ENCODE assay signal across 16 cellular contexts in genomic region chr5:144812770-144813169, GRCh38.
DNase-seq lines count a peak whose midpoint lies in the region; ATAC-seq, FAIRE-seq and TF ChIP-seq lines count a peak whose summit lies in the region.
"Had no signal": no experiment of that assay in that cellular context is flagged by ENCODE, and none has a peak within 500 bp of the region (broad histone marks: within the 10 kb centered on the region; RNA-seq: fewer than 3 reads in every experiment).

No MANE protein-coding gene starts in this region.

- intact Hi-C loops in sciatic nerve (cut with DNase I) = no loop called here

- POLR2A ChIA-PET in RWPE1 (lab: Yijun Ruan, JAX; ENCODE audit: low non-redundant PET) = no interaction called here

- TF ChIP-seq CTCF in RWPE1 (conservative IDR thresholded peaks at IDR 0.05; ENCODE audit: low read depth) (no peak), fibroblast of pulmonary artery (IDR thresholded peaks at IDR 0.05; ENCODE audit: low read length, missing control alignments) (no peak)

- no peak for FAIRE-seq in GM19239 (lab: Jason Lieb, UNC)
- FAIRE-seq: keratinocyte had no signal

- ATAC-seq in sciatic nerve = peak; percentile 90
- no peak for ATAC-seq in GM18858 (IDR thresholded peaks at IDR 0.05; ENCODE audit: unreplicated experiment)

- H3K4me3 ChIP-seq in fibroblast of pulmonary artery (replicated peaks; ENCODE audit: low read depth, low read length) = no peak overlapping the region
- H3K4me3 ChIP-seq: PC-9, skin epidermis had no signal

- DNase-seq in ELR (ENCODE audit: low read depth) (peak; percentile 69), RWPE1 (ENCODE audit: low spot score) (peak; percentile 7), fibroblast of pulmonary artery (ENCODE audit: low read depth) (peak; percentile 73), sciatic nerve (ENCODE audit: low spot score) (no peak), GM19239 (ENCODE audit: insufficient read length, low spot score) (no peak), globus pallidus (ENCODE audit: low spot score) (no peak)
- no peak for DNase-seq in activated CD8-positive, alpha-beta memory T cell treated with anti-CD3 and anti-CD28 coated beads for 24 hours
- DNase-seq: activated CD4-positive, alpha-beta T cell treated with anti-CD3 and anti-CD28 coated beads, Interleukin-2, amount 50 U/mL, for 48 hours; Caco-2; central memory CD4-positive, alpha-beta T cell; NCI-H2171 treated with DMSO at 0.1 percent for 48 hours; PC-9; T-helper 2 cell had no signal

- no peak overlapping the region for H3K27ac ChIP-seq in RWPE1
- H3K27ac ChIP-seq: PC-9, skin epidermis had no signal

- CTCF ChIA-PET in RWPE1 (lab: Yijun Ruan, JAX) = no interaction called here

Comparison
In these comparisons a context has a peak if more than half of its experiments do, and no peak if none do; other contexts are left out.
1. DNase-seq: peak in ELR (single experiment), RWPE1 (single experiment) and fibroblast of pulmonary artery (single experiment); none in sciatic nerve (single experiment), activated CD8-positive, alpha-beta memory T cell treated with anti-CD3 and anti-CD28 coated beads for 24 hours (single experiment), GM19239 (single experiment) and globus pallidus (single experiment).